ENCODE assay signal across 31 cellular contexts in genomic region chr4:52035190-52035589, GRCh38. TPM values are rescaled to one million over a fixed set of nuclear protein-coding genes. Genes with fewer than 3 reads are reported as not detected.
DNase-seq lines count a peak whose midpoint lies in the region; ATAC-seq, FAIRE-seq and TF ChIP-seq lines count a peak whose summit lies in the region.
"Had no signal": no experiment of that assay in that cellular context is flagged by ENCODE, and none has a peak within 500 bp of the region (broad histone marks: within the 10 kb centered on the region; RNA-seq: fewer than 3 reads in every experiment).

No MANE protein-coding gene starts in this region.

- H3K4me1 Mint-ChIP-seq in T-helper 17 cell = peaks cover 31% of the 10 kb centered on the region

- ATAC-seq in T-helper 17 cell (no peak), mucosa of descending colon (peak; percentile 25)
- ATAC-seq: A549, GM12878, Panc1 had no signal

- peaks cover 12% of the 10 kb centered on the region for H3K27me3 Mint-ChIP-seq in T-helper 17 cell

- peak overlapping the region; percentile 60 for H3K27ac Mint-ChIP-seq in T-helper 17 cell
- H3K27ac Mint-ChIP-seq: HFFc6 had no signal

- DNase-seq in Karpas-422 (no peak), T-helper 17 cell (no peak), mucosa of descending colon (no peak), small intestine (peak; percentile 64), T-helper 2 cell (no peak), osteoblast (ENCODE audit: insufficient read length, low spot score, missing footprints) (no peak), caudate nucleus (lab: John Stamatoyannopoulos, UW) (no peak)
- DNase-seq: AML-193; CD8-positive, alpha-beta memory T cell; DMS 273 treated with DMSO at 0.1 percent for 48 hours; DMS79; EL; GDM1; GOT3; HFFc6; KBM-7; NCI-H1048; NCI-H1417 treated with DMSO at 0.1 percent for 48 hours; NCI-H187; NCI-H2171 treated with DMSO at 0.1 percent for 48 hours; NCI-H345; NCI-H510A treated with DMSO at 0.1 percent for 48 hours; SHP77 had no signal

- peaks cover 3% of the 10 kb centered on the region; the same call in 1 of the 2 replicates for H3K36me3 ChIP-seq in Karpas-422 (ENCODE audit: insufficient read depth, low read length)
- no peaks in the 10 kb centered on the region for H3K36me3 ChIP-seq in mucosa of descending colon (ENCODE audit: low read depth)
- no peaks in the 10 kb centered on the region for H3K36me3 ChIP-seq in small intestine (ENCODE audit: control insufficient read depth in 2 of 2, insufficient read depth in 2 of 2, low read length in 2 of 2)
- H3K36me3 ChIP-seq in osteoblast (ENCODE audit: insufficient read depth, low read length) = peaks cover 15% of the 10 kb centered on the region
- H3K36me3 ChIP-seq: HAP-1 had no signal

- FAIRE-seq in small intestine (lab: Jason Lieb, UNC) = no peak
- FAIRE-seq: A549, GM12878, HTR-8/SVneo had no signal

- no peak overlapping the region for H3K4me3 Mint-ChIP-seq in T-helper 17 cell

- TF ChIP-seq CTCF in mucosa of descending colon (IDR thresholded peaks at IDR 0.05) (no peak), osteoblast (IDR thresholded peaks at IDR 0.05; ENCODE audit: extremely low read depth, low read depth, low read length) (no peak)

- H3K27me3 ChIP-seq in Karpas-422 (ENCODE audit: low read length) = no peaks in the 10 kb centered on the region
- no peaks in the 10 kb centered on the region for H3K27me3 ChIP-seq in small intestine (ENCODE audit: control insufficient read depth in 2 of 2, insufficient read depth in 2 of 2, low read length in 2 of 2)
- peaks cover 4% of the 10 kb centered on the region for H3K27me3 ChIP-seq in osteoblast (ENCODE audit: insufficient read depth, low read length)
- H3K27me3 ChIP-seq: BLaER1 treated with 17β-estradiol and CSF1 and Interleukin-3, amounts not matched to agents 10 nM and 100 nM had no signal

- H3K36me3 Mint-ChIP-seq in T-helper 17 cell (ENCODE audit: low read depth) = peaks cover 11% of the 10 kb centered on the region

- intact Hi-C loops in mucosa of descending colon (cut with DNase I, micrococcal nuclease) = loop anchor here in 1 of 2 donors (10.0 kb wide), 1 partner anchor 190 kb away; the partner anchor contains the start of gene DCUN1D4

- H3K4me1 ChIP-seq in Karpas-422 (ENCODE audit: low read length) (peaks cover 33% of the 10 kb centered on the region), mucosa of descending colon (ENCODE audit: low read depth) (peaks cover 3% of the 10 kb centered on the region), small intestine (ENCODE audit: control insufficient read depth in 2 of 2, insufficient read depth in 1 of 2, low read depth in 1 of 2, low read length in 1 of 2) (peaks cover 7 to 13% of the 10 kb centered on the region in 2 donors), osteoblast (ENCODE audit: insufficient read depth, low read length) (peaks cover 9% of the 10 kb centered on the region)

- H3K4me2 ChIP-seq in Karpas-422 (ENCODE audit: low read depth, low read length, poor library complexity, severe bottlenecking) = no peak overlapping the region
- H3K4me2 ChIP-seq in osteoblast (ENCODE audit: insufficient read depth, low read length) = no peak overlapping the region
- H3K4me2 ChIP-seq: A549 had no signal

- H3K9me3 ChIP-seq in Karpas-422 (ENCODE audit: low read length) = no peaks in the 10 kb centered on the region
- no peaks in the 10 kb centered on the region for H3K9me3 ChIP-seq in T-helper 17 cell (ENCODE audit: control insufficient read depth, low read length, poor library complexity, severe bottlenecking)
- H3K9me3 ChIP-seq in mucosa of descending colon = no peaks in the 10 kb centered on the region
- H3K9me3 ChIP-seq in small intestine (ENCODE audit: control insufficient read depth, low read depth) = no peaks in the 10 kb centered on the region
- H3K9me3 ChIP-seq in osteoblast (ENCODE audit: low read depth, low read length) = no peaks in the 10 kb centered on the region
- H3K9me3 ChIP-seq: A549; BLaER1 treated with 17β-estradiol and CSF1 and Interleukin-3, amounts not matched to agents 10 nM and 100 nM; HAP-1 had no signal

- H3K9me2 ChIP-seq in Karpas-422 (replicated peaks; ENCODE audit: insufficient read depth, low read length) = no peaks in the 10 kb centered on the region

- H3K27ac ChIP-seq in Karpas-422 (ENCODE audit: low read length) = 0 out of 2 replicates have a peak overlapping the region, but pooled peaks have one; percentile 67
- no peak overlapping the region for H3K27ac ChIP-seq in small intestine (ENCODE audit: low read depth in 1 of 2, low read length in 1 of 2)
- H3K27ac ChIP-seq in osteoblast (ENCODE audit: low read depth, low read length) = no peak overlapping the region
- H3K27ac ChIP-seq in caudate nucleus (ENCODE audit: low read depth, low read length) = no peak overlapping the region
- H3K27ac ChIP-seq: A549; BLaER1 treated with 17β-estradiol and CSF1 and Interleukin-3, amounts not matched to agents 10 nM and 100 nM; RWPE1 had no signal

- H3K9ac ChIP-seq in Karpas-422 (ENCODE audit: low read length) = no peak overlapping the region
- H3K9ac ChIP-seq: BLaER1 treated with 17β-estradiol and CSF1 and Interleukin-3, amounts not matched to agents 10 nM and 100 nM had no signal

- peaks cover 67% of the 10 kb centered on the region for H3K79me2 ChIP-seq in Karpas-422 (ENCODE audit: low read length)
- peaks cover 63% of the 10 kb centered on the region for H3K79me2 ChIP-seq in osteoblast (ENCODE audit: insufficient read depth, low read length)

- no peak overlapping the region for H3K4me3 ChIP-seq in Karpas-422 (ENCODE audit: low read length)
- H3K4me3 ChIP-seq in mucosa of descending colon = no peak overlapping the region
- H3K4me3 ChIP-seq in small intestine (ENCODE audit: low read depth in 1 of 2, low read length in 2 of 2) = no peak overlapping the region
- H3K4me3 ChIP-seq in osteoblast (ENCODE audit: insufficient read depth, low read length) = no peak overlapping the region
- H3K4me3 ChIP-seq: A549; BLaER1 treated with 17β-estradiol and CSF1 and Interleukin-3, amounts not matched to agents 10 nM and 100 nM; GM12878; HAP-1 had no signal

- WGBS in small intestine, 3 donors = 15 to 64% (median 29%) methylated on average over 2 of the region's 2 CpGs

- H2AFZ ChIP-seq in Karpas-422 (ENCODE audit: low read length) (no peak overlapping the region), osteoblast (ENCODE audit: low read length) (no peak overlapping the region)

- H4K20me1 ChIP-seq in Karpas-422 (ENCODE audit: insufficient read depth, low read depth, low read length) (no peaks in the 10 kb centered on the region), osteoblast (ENCODE audit: insufficient read depth, low read length) (peaks cover 14% of the 10 kb centered on the region)

RNA-seq across cellular contexts. Expression of gene SGCB, which starts 2.9 kb away (rescaled TPM):
- total RNA-seq in Karpas-422 (2014; rRNA removed; shearing (Covaris generic); ENCODE audit: low replicate concordance) = 9.6 and 9.8 TPM in 2 replicates
- total RNA-seq in T-helper 17 cell = 1 to 10 TPM; 5.6 to 6.6 TPM
- 10 to 100 TPM; 23.8 to 80.1 (median 24.2) TPM for total RNA-seq in mucosa of descending colon
- 10 to 100 TPM in 1 of 3 donors, 1 to 10 TPM in 2; 3.8 to 16.6 (median 4.2) TPM for polyA plus RNA-seq in small intestine
- total RNA-seq in osteoblast = 27.9 and 31.2 TPM in 2 replicates

RNA-seq across cellular contexts. Expression of gene LRRC66, which starts 15.0 kb away (rescaled TPM):
- total RNA-seq in Karpas-422 (2014; rRNA removed; shearing (Covaris generic); ENCODE audit: low replicate concordance) = 0.07 and 0.29 TPM in 2 replicates
- total RNA-seq in T-helper 17 cell = under 1 TPM in 1 of 2 donors, not detected in 1; 0.60 TPM
- 10 to 100 TPM in 2 of 3 donors, 1 to 10 TPM in 1; 5.4 to 22.6 (median 14.0) TPM for total RNA-seq in mucosa of descending colon
- 10 to 100 TPM; 12.7 to 16.8 (median 13.2) TPM for polyA plus RNA-seq in small intestine
- total RNA-seq in osteoblast = 0.36 and 0.88 TPM in 2 replicates
- total RNA-seq: SK-MEL-5 had no signal
- polyA plus RNA-seq: CD8-positive, alpha-beta memory T cell had no signal

RNA-seq across cellular contexts. Expression of gene SPATA18, which starts 15.9 kb away (rescaled TPM):
- 0.07 TPM in 1 of 2 replicates, not detected in the other for total RNA-seq in Karpas-422 (2014; rRNA removed; shearing (Covaris generic); ENCODE audit: low replicate concordance)
- total RNA-seq in T-helper 17 cell (under 1 TPM in 1 of 2 donors, not detected in 1; 0.18 TPM), mucosa of descending colon (10 to 100 TPM in 1 of 3 donors, 1 to 10 TPM in 2; 8.4 to 15.5 (median 8.7) TPM), osteoblast (30.8 and 41.3 TPM in 2 replicates)
- 1 to 10 TPM in 2 of 3 donors, under 1 TPM in 1; 0.81 to 3.2 (median 1.1) TPM for polyA plus RNA-seq in small intestine
- total RNA-seq: SK-MEL-5 had no signal
- polyA plus RNA-seq: CD8-positive, alpha-beta memory T cell had no signal
